11 cellular contexts compared by ENCODE assay signal in genomic region chr22:42743501-42743991, GRCh38. TPM values are rescaled to one million over a fixed set of nuclear protein-coding genes. Genes with fewer than 3 reads are reported as not detected.
DNase-seq lines count a peak whose midpoint lies in the region; ATAC-seq and TF ChIP-seq lines count a peak whose summit lies in the region.
"Had no signal": no experiment of that assay in that cellular context is flagged by ENCODE, and none has a peak within 500 bp of the region (broad histone marks: within the 10 kb centered on the region; RNA-seq: fewer than 3 reads in every experiment).

No MANE protein-coding gene starts in this region.

- 19% methylated on average over 9 of the region's 9 CpGs for WGBS in suprapubic skin

- DNase-seq in H4 (ENCODE audit: low spot score): peak; percentile 64
- peak; percentile 45 for DNase-seq in colonic mucosa
- peak in 1 of 2 donors; percentile 56 for DNase-seq in left lung
- DNase-seq in suprapubic skin (ENCODE audit: low spot score in 2 of 2): peak; percentile 92 to 94
- no peak for DNase-seq in midbrain (lab: John Stamatoyannopoulos, UW)
- no peak for DNase-seq in NCI-H345 treated with DMSO at 0.1 percent for 48 hours (lab: John Stamatoyannopoulos, UW; ENCODE audit: unreplicated experiment)
- no peak for DNase-seq in NOMO-1 (lab: John Stamatoyannopoulos, UW; ENCODE audit: unreplicated experiment in 2 of 2)
- DNase-seq: activated effector memory CD4-positive, alpha-beta T cell treated with anti-CD3 and anti-CD28 coated beads, Interleukin-2, amount 50 U/mL, for 16 hours; immature natural killer cell; T-helper 17 cell had no signal

- peak overlapping the region in 1 of 2 donors; percentile 23 for H3K9ac ChIP-seq in colonic mucosa (ENCODE audit: low read depth in 2 of 2, low read length in 2 of 2)

- H3K9me3 ChIP-seq in colonic mucosa (no peaks in the 10 kb centered on the region), left lung (no peaks in the 10 kb centered on the region), suprapubic skin (no peaks in the 10 kb centered on the region)

- TF ChIP-seq CTCF in colonic mucosa (IDR thresholded peaks at IDR 0.05): no peak
- no peak for TF ChIP-seq CTCF in left lung (IDR thresholded peaks at IDR 0.05)
- TF ChIP-seq CTCF in suprapubic skin (IDR thresholded peaks at IDR 0.05): peak in 1 of 2 donors; percentile 3

- TF ChIP-seq EP300 in suprapubic skin (IDR thresholded peaks at IDR 0.05): no peak

- intact Hi-C loops in colonic mucosa (cut with DNase I) (no loop called here), left lung (cut with DNase I) (no loop called here)

- H3K27ac ChIP-seq in colonic mucosa: peak overlapping the region; percentile 50
- H3K27ac ChIP-seq in left lung: peak overlapping the region; percentile 56 to 66
- H3K27ac ChIP-seq in suprapubic skin: peak overlapping the region; percentile 85

- no peaks in the 10 kb centered on the region for H3K4me1 ChIP-seq in colonic mucosa
- peaks cover 5 to 14% of the 10 kb centered on the region in 2 donors for H3K4me1 ChIP-seq in left lung
- peaks cover 54% of the 10 kb centered on the region for H3K4me1 ChIP-seq in suprapubic skin

- H3K4me3 ChIP-seq in colonic mucosa (no peak overlapping the region), left lung (no peak overlapping the region), suprapubic skin (no peak overlapping the region)

- H3K27me3 ChIP-seq in colonic mucosa (no peaks in the 10 kb centered on the region), left lung (no peaks in the 10 kb centered on the region), suprapubic skin (no peaks in the 10 kb centered on the region)

- ATAC-seq in left lung: peak; percentile 73
- no peak for ATAC-seq in GM21737 (IDR thresholded peaks at IDR 0.05; ENCODE audit: unreplicated experiment)
- ATAC-seq: T-helper 17 cell had no signal

- TF ChIP-seq POLR2A in suprapubic skin (IDR thresholded peaks at IDR 0.05): no peak

- H3K36me3 ChIP-seq in colonic mucosa (no peaks in the 10 kb centered on the region), left lung (no peaks in the 10 kb centered on the region), suprapubic skin (no peaks in the 10 kb centered on the region)

RNA-seq across cellular contexts. Expression of gene A4GALT, which starts 22.9 kb away (rescaled TPM):
- 0.48 and 2.2 TPM in 2 replicates for total RNA-seq in H4 (2014; rRNA removed; shearing (Covaris generic))
- 1 to 10 TPM; 2.7 to 8.7 TPM for total RNA-seq in colonic mucosa
- total RNA-seq in left lung: 10 to 100 TPM; 11.2 to 21.3 TPM
- 10 to 100 TPM in 2 of 4 donors, 1 to 10 TPM in 2; 6.7 to 11.6 (median 8.8) TPM for total RNA-seq in suprapubic skin
- total RNA-seq: T-helper 17 cell had no signal

Comparison
In these comparisons a context has a peak if more than half of its experiments do, and no peak if none do; other contexts are left out.
1. DNase-seq: peak in H4 (single experiment), colonic mucosa (single experiment) and suprapubic skin (2 of 2); none in midbrain (single experiment), NCI-H345 treated with DMSO at 0.1 percent for 48 hours (single experiment) and NOMO-1 (0 of 2).
2. Peak in every context shown above with its lines, with median percentiles within 50 percentile points of each other: H3K27ac ChIP-seq.